Comparison of ENCODE assay signal across 26 cellular contexts in the genomic region with DNA sequence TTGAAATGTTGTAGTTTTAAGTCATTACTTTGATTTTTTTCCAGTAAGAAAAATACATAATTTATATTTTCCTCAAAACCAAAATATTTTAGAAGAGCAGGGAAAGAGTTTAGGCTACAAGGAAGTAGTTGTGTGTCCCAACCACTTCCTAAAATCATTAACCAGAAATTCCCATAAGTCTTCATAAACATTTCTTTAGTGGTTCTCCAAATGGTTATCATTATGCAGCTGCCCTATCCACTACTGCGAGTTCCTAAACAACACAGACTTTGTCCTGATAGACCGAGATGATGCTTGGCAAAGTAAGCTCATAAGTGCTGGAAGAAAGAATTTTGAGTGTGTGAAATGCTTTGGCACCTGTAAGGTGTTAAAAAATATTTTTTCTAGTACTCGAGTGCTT.
DNase-seq lines count a peak whose midpoint lies in the region; ATAC-seq and TF ChIP-seq lines count a peak whose summit lies in the region.
"Had no signal": no experiment of that assay in that cellular context is flagged by ENCODE, and none has a peak within 500 bp of the region (broad histone marks: within the 10 kb centered on the region; RNA-seq: fewer than 3 reads in every experiment).

No MANE protein-coding gene starts in this region.

- no peak overlapping the region; a peak in 3 of 22 replicates for H3K27ac ChIP-seq in BLaER1 treated with 17β-estradiol and CSF1 and Interleukin-3, amounts not matched to agents 10 nM and 100 nM
- peak overlapping the region; percentile 39 for H3K27ac ChIP-seq in CD4-positive, alpha-beta memory T cell (ENCODE audit: low read depth, low read length)
- H3K27ac ChIP-seq in transverse colon, result no peak overlapping the region

- no peak for ATAC-seq in activated T-helper 17 cell treated with anti-CD3 and anti-CD28 coated beads, Interleukin-2, amount 50 U/mL, for 72 hours (replicated peaks)
- ATAC-seq in naive thymus-derived CD8-positive, alpha-beta T cell, result no peak
- ATAC-seq in HG02885 (IDR thresholded peaks at IDR 0.05; ENCODE audit: poor library complexity, unreplicated experiment), result no peak
- ATAC-seq: activated CD4-positive, alpha-beta T cell treated with anti-CD3 and anti-CD28 coated beads for 36 hours; Panc1 had no signal

- H3K36me3 Mint-ChIP-seq in CD4-positive, alpha-beta memory T cell, result peaks cover 0 to 4% of the 10 kb centered on the region in 2 donors
- H3K36me3 Mint-ChIP-seq in activated T-helper 17 cell treated with anti-CD3 and anti-CD28 coated beads, Interleukin-2, amount 50 U/mL, for 72 hours (ENCODE audit: low read depth), result no peaks in the 10 kb centered on the region
- peaks cover 0 to 4% (median 0%) of the 10 kb centered on the region in 3 donors for H3K36me3 Mint-ChIP-seq in naive thymus-derived CD8-positive, alpha-beta T cell

- H3K4me1 Mint-ChIP-seq in CD4-positive, alpha-beta memory T cell, result peaks cover 19 to 67% (median 40%) of the 10 kb centered on the region in 4 donors
- H3K4me1 Mint-ChIP-seq in activated T-helper 17 cell treated with anti-CD3 and anti-CD28 coated beads, Interleukin-2, amount 50 U/mL, for 72 hours, result peaks cover 16% of the 10 kb centered on the region
- H3K4me1 Mint-ChIP-seq in naive thymus-derived CD8-positive, alpha-beta T cell, result peaks cover 14 to 56% (median 53%) of the 10 kb centered on the region in 4 donors

- intact Hi-C loops in CD4-positive, alpha-beta memory T cell (cut with micrococcal nuclease), result loop anchor here (2.0 to 5.0 kb wide), 5 partner anchors 40 to 385 kb away; partner anchors contain the start of gene ARMC2
- intact Hi-C loops in transverse colon (cut with DNase I; ENCODE audit: low total_unique reads), result no loop called here

- H3K4me3 Mint-ChIP-seq in CD4-positive, alpha-beta memory T cell, result peak overlapping the region in 3 of 8 donors; percentile 43 to 88 (median 55)
- H3K4me3 Mint-ChIP-seq in activated T-helper 17 cell treated with anti-CD3 and anti-CD28 coated beads, Interleukin-2, amount 50 U/mL, for 72 hours, result peak overlapping the region; percentile 80
- peak overlapping the region in 3 of 10 donors; percentile 22 to 76 (median 73) for H3K4me3 Mint-ChIP-seq in naive thymus-derived CD8-positive, alpha-beta T cell
- H3K4me3 Mint-ChIP-seq: dendritic cell treated with granulocyte-macrophage colony-stimulating factor and Interleukin-4, amounts not matched to agents 40 ng/mL and 50 ng/mL, for 4 days had no signal

- 15 to 35% methylated on average over 3 of the region's 3 CpGs for WGBS in transverse colon (ENCODE audit: low coverage in 1 of 2), 2 donors

- no peaks in the 10 kb centered on the region for H3K36me3 ChIP-seq in BLaER1 treated with 17β-estradiol and CSF1 and Interleukin-3, amounts not matched to agents 10 nM and 100 nM
- no peaks in the 10 kb centered on the region for H3K36me3 ChIP-seq in CD4-positive, alpha-beta memory T cell (ENCODE audit: insufficient read depth, low read length)
- no peaks in the 10 kb centered on the region for H3K36me3 ChIP-seq in transverse colon
- H3K36me3 ChIP-seq: vagina had no signal

- no peak overlapping the region for H3K9ac ChIP-seq in BLaER1 treated with 17β-estradiol and CSF1 and Interleukin-3, amounts not matched to agents 10 nM and 100 nM

- POLR2A ChIA-PET in CD4-positive, alpha-beta memory T cell (lab: Charles Lee; ENCODE audit: partially characterized antibody), result interaction anchor here (1.3 to 1.9 kb wide), 5 partner anchors 14 to 383 kb away, joined by 3 to 11 read pairs (median 4); no protein-coding TSS in a partner anchor
- POLR2A ChIA-PET in naive thymus-derived CD8-positive, alpha-beta T cell (lab: Charles Lee), result interaction anchor here (1.0 to 2.4 kb wide), 3 partner anchors 18 to 65 kb away, joined by 3 to 6 read pairs (median 4); no protein-coding TSS in a partner anchor

- H3K27me3 Mint-ChIP-seq in CD4-positive, alpha-beta memory T cell, result no peaks in the 10 kb centered on the region
- no peaks in the 10 kb centered on the region for H3K27me3 Mint-ChIP-seq in activated T-helper 17 cell treated with anti-CD3 and anti-CD28 coated beads, Interleukin-2, amount 50 U/mL, for 72 hours
- H3K27me3 Mint-ChIP-seq in naive thymus-derived CD8-positive, alpha-beta T cell, result no peaks in the 10 kb centered on the region
- H3K27me3 Mint-ChIP-seq: activated CD4-positive, alpha-beta T cell treated with anti-CD3 and anti-CD28 coated beads for 36 hours; activated naive CD8-positive, alpha-beta T cell treated with anti-CD3 and anti-CD28 coated beads for 36 hours had no signal

- TF ChIP-seq EP300 in transverse colon (IDR thresholded peaks at IDR 0.05; ENCODE audit: low read depth), result no peak

- peak overlapping the region; percentile 47 to 91 (median 69); a peak in 20 of 22 replicates for H3K4me2 ChIP-seq in BLaER1 treated with 17β-estradiol and CSF1 and Interleukin-3, amounts not matched to agents 10 nM and 100 nM

- H3K4me3 ChIP-seq in BLaER1 treated with 17β-estradiol and CSF1 and Interleukin-3, amounts not matched to agents 10 nM and 100 nM, result no peak overlapping the region
- H3K4me3 ChIP-seq in CD4-positive, alpha-beta memory T cell (ENCODE audit: low read length in 2 of 2), result no peak overlapping the region
- no peak overlapping the region for H3K4me3 ChIP-seq in transverse colon
- H3K4me3 ChIP-seq: vagina had no signal

- peaks cover 49 to 60% (median 52%) of the 10 kb centered on the region in 10 experiments for H3K4me1 ChIP-seq in BLaER1 treated with 17β-estradiol and CSF1 and Interleukin-3, amounts not matched to agents 10 nM and 100 nM
- H3K4me1 ChIP-seq in CD4-positive, alpha-beta memory T cell (ENCODE audit: insufficient read depth, low read length), result peaks cover 37% of the 10 kb centered on the region
- peaks cover 13 to 49% (median 29%) of the 10 kb centered on the region in 4 donors for H3K4me1 ChIP-seq in transverse colon

- DNase-seq in CD4-positive, alpha-beta memory T cell, result no peak
- no peak for DNase-seq in naive thymus-derived CD8-positive, alpha-beta T cell
- DNase-seq in AG08395 (ENCODE audit: low spot score), result no peak
- DNase-seq in transverse colon, result no peak
- DNase-seq: activated CD4-positive, alpha-beta T cell treated with anti-CD3 and anti-CD28 coated beads for 36 hours; activated naive CD8-positive, alpha-beta T cell treated with anti-CD3 and anti-CD28 coated beads for 36 hours; activated T-cell treated with anti-CD3 and anti-CD28 coated beads, Interleukin-2, amount 50 U/mL, for 4 hours; central memory CD4-positive, alpha-beta T cell; GF-D8; KG1; mammary epithelial cell; NCI-H1436 treated with DMSO at 0.1 percent for 48 hours; NCI-H524; NK-92 treated with Interleukin-12 subunit alpha and Interleukin-12 subunit beta, amount 100 ng/mL, for 24 hours; occipital lobe; retina; SIG-M5; stimulated activated CD4-positive, alpha-beta T cell treated with anti-CD3 and anti-CD28 coated beads, Interleukin-4, amount 100 ng/mL, for 24 hours; stimulated activated naive CD4-positive, alpha-beta T cell; SW 1271 had no signal

- peak overlapping the region in 5 of 7 donors; percentile 35 to 88 (median 81) for H3K27ac Mint-ChIP-seq in CD4-positive, alpha-beta memory T cell
- no peak overlapping the region for H3K27ac Mint-ChIP-seq in activated T-helper 17 cell treated with anti-CD3 and anti-CD28 coated beads, Interleukin-2, amount 50 U/mL, for 72 hours
- peak overlapping the region in 7 of 10 donors; percentile 43 to 94 (median 87) for H3K27ac Mint-ChIP-seq in naive thymus-derived CD8-positive, alpha-beta T cell
- H3K27ac Mint-ChIP-seq: dendritic cell treated with granulocyte-macrophage colony-stimulating factor and Interleukin-4, amounts not matched to agents 40 ng/mL and 50 ng/mL, for 4 days had no signal

- H3K27me3 ChIP-seq in BLaER1 treated with 17β-estradiol and CSF1 and Interleukin-3, amounts not matched to agents 10 nM and 100 nM, result no peaks in the 10 kb centered on the region
- no peaks in the 10 kb centered on the region for H3K27me3 ChIP-seq in CD4-positive, alpha-beta memory T cell (ENCODE audit: insufficient read depth, low read length)
- no peaks in the 10 kb centered on the region for H3K27me3 ChIP-seq in transverse colon
- H3K27me3 ChIP-seq: vagina had no signal

- H4K20me1 ChIP-seq in BLaER1 treated with 17β-estradiol and CSF1 and Interleukin-3, amounts not matched to agents 10 nM and 100 nM, result no peaks in the 10 kb centered on the region

- peaks cover 0 to 7% (median 4%) of the 10 kb centered on the region in 11 experiments; a peak in 9 of 22 replicates for H3K9me3 ChIP-seq in BLaER1 treated with 17β-estradiol and CSF1 and Interleukin-3, amounts not matched to agents 10 nM and 100 nM (replicated peaks in 1 of 11)
- no peaks in the 10 kb centered on the region for H3K9me3 ChIP-seq in CD4-positive, alpha-beta memory T cell (ENCODE audit: control insufficient read depth in 1 of 2, low read length in 2 of 2)
- no peaks in the 10 kb centered on the region for H3K9me3 ChIP-seq in transverse colon
- H3K9me3 ChIP-seq: vagina had no signal

- in situ Hi-C loops in transverse colon (cut with MboI; ENCODE audit: low pct_ligation_motif_present in 1 of 4, low pct_unique_long_range_greater_than_20kb in 1 of 4, low sequenced_read_pairs in 3 of 4), result no loop called here

- TF ChIP-seq POLR2A in transverse colon (IDR thresholded peaks at IDR 0.05), result no peak

- H3K9me3 Mint-ChIP-seq in CD4-positive, alpha-beta memory T cell, result peaks cover 0 to 4% (median 0%) of the 10 kb centered on the region in 8 donors
- H3K9me3 Mint-ChIP-seq in activated T-helper 17 cell treated with anti-CD3 and anti-CD28 coated beads, Interleukin-2, amount 50 U/mL, for 72 hours, result no peaks in the 10 kb centered on the region
- peaks cover 0 to 4% (median 0%) of the 10 kb centered on the region in 9 donors for H3K9me3 Mint-ChIP-seq in naive thymus-derived CD8-positive, alpha-beta T cell
- H3K9me3 Mint-ChIP-seq: activated T-cell treated with anti-CD3 and anti-CD28 coated beads, Interleukin-2, amount 50 U/mL, for 4 hours; dendritic cell treated with granulocyte-macrophage colony-stimulating factor and Interleukin-4, amounts not matched to agents 40 ng/mL and 50 ng/mL, for 4 days had no signal

- CTCF ChIA-PET in CD4-positive, alpha-beta memory T cell (lab: Charles Lee; ENCODE audit: partially characterized antibody), result interaction anchor here (1.5 to 3.1 kb wide), 2 partner anchors 40 to 131 kb away, joined by 3 to 16 read pairs; no protein-coding TSS in a partner anchor

- no peak for TF ChIP-seq CTCF in transverse colon (IDR thresholded peaks at IDR 0.05)
